Comparison of ENCODE assay signal across 1 cellular context in the genomic region with DNA sequence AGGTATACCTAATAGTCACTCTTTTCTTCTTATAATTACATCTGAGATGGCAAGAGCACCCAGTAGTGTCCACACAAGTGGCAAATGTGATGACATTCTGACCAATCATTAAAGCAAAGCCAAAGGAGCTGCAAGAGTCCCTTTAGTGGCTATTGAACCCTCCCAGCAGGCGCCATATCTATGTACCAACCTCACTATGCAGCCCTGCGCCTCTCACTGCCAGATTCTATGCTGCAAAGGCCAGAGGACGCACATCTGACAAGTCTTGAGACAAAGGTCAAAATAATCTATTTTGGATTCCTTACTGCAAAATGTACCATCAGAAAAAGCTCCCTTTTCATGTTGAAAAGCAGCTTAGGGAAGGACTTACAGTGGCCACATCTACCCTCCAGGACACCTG.
TF ChIP-seq lines count a peak whose summit lies in the region.

No MANE protein-coding gene starts in this region.

TF ChIP-seq in WTC11, 78 proteins besides CTCF, POLR2A, EP300 and RAD21 (continued from another document):
- TF ChIP-seq, protein P1, sequence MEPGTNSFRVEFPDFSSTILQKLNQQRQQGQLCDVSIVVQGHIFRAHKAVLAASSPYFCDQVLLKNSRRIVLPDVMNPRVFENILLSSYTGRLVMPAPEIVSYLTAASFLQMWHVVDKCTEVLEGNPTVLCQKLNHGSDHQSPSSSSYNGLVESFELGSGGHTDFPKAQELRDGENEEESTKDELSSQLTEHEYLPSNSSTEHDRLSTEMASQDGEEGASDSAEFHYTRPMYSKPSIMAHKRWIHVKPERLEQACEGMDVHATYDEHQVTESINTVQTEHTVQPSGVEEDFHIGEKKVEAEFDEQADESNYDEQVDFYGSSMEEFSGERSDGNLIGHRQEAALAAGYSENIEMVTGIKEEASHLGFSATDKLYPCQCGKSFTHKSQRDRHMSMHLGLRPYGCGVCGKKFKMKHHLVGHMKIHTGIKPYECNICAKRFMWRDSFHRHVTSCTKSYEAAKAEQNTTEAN (CRISPR knock-in tag; IDR thresholded peaks at IDR 0.05): no peak
- no peak for TF ChIP-seq ZNF263 (CRISPR knock-in tag; IDR thresholded peaks at IDR 0.05; ENCODE audit: low read depth)
- TF ChIP-seq ATF1 (CRISPR knock-in tag; IDR thresholded peaks at IDR 0.05): no peak
- no peak for TF ChIP-seq NFATC4 (CRISPR knock-in tag; IDR thresholded peaks at IDR 0.05)
- no peak for TF ChIP-seq NFE2L1 (CRISPR knock-in tag; IDR thresholded peaks at IDR 0.05)
- TF ChIP-seq, protein P2, sequence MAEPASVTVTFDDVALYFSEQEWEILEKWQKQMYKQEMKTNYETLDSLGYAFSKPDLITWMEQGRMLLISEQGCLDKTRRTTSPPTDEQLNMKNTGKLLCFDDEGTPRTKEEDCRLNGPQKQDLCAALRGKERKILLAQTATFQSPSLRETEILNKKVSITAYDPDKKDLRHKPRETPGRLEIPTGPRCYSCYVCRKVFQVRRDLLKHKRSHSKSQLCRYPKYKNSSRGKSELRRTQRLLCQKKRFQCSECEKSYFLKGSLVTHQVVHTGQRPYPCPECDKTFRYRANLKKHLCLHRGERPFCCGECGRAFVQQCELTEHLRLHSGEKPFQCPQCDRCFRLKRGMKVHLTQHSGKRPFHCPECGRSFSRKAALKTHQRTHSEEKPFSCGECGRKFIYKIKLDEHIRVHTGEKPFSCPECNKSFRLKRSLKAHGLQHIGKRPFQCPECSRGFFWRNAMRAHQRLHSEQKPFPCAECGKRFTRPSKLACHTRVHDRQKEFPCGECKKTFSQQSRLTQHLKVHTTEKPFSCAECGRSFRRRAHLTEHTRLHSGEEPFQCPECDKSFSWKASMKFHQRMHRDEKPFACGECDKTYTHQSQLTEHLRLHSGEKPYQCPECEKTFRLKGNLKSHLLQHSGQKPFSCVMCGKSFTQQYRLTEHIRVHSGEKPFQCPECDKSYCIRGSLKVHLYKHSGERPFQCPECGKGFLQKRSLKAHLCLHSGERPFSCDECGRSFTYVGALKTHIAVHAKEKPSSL (CRISPR knock-in tag; conservative IDR thresholded peaks at IDR 0.05): no peak
- TF ChIP-seq, protein P3, sequence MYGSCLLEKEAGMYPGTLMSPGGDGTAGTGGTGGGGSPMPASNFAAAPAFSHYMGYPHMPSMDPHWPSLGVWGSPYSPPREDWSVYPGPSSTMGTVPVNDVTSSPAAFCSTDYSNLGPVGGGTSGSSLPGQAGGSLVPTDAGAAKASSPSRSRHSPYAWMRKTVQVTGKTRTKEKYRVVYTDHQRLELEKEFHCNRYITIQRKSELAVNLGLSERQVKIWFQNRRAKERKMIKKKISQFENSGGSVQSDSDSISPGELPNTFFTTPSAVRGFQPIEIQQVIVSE (CRISPR knock-in tag; IDR thresholded peaks at IDR 0.05; ENCODE audit: borderline replicate concordance): no peak
- no peak for TF ChIP-seq CBFB (CRISPR knock-in tag; IDR thresholded peaks at IDR 0.05; ENCODE audit: low read depth)
- no peak for TF ChIP-seq NR2C2 (CRISPR knock-in tag; IDR thresholded peaks at IDR 0.05)
- TF ChIP-seq ZBTB21 (CRISPR knock-in tag; IDR thresholded peaks at IDR 0.05; ENCODE audit: borderline replicate concordance): no peak
- no peak for TF ChIP-seq IRF2 (CRISPR knock-in tag; IDR thresholded peaks at IDR 0.05; ENCODE audit: borderline replicate concordance, low read depth)
- TF ChIP-seq, protein P4, sequence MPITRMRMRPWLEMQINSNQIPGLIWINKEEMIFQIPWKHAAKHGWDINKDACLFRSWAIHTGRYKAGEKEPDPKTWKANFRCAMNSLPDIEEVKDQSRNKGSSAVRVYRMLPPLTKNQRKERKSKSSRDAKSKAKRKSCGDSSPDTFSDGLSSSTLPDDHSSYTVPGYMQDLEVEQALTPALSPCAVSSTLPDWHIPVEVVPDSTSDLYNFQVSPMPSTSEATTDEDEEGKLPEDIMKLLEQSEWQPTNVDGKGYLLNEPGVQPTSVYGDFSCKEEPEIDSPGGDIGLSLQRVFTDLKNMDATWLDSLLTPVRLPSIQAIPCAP (CRISPR knock-in tag; IDR thresholded peaks at IDR 0.05): no peak
- no peak for TF ChIP-seq ELF4 (CRISPR knock-in tag; IDR thresholded peaks at IDR 0.05; ENCODE audit: low read depth)
